Comparison of ENCODE assay signal across 38 cellular contexts in genomic region chr14:41739203-41739602, GRCh38.
"Had no signal": no experiment of that assay in that cellular context is flagged by ENCODE, and none has a peak within 500 bp of the region (broad histone marks: within the 10 kb centered on the region; RNA-seq: fewer than 3 reads in every experiment).

No MANE protein-coding gene starts in this region.

- H3K36me3 ChIP-seq: adrenal gland, ascending aorta, brain microvascular endothelial cell, breast epithelium, cardiac muscle cell had no signal

- H3K36me3 Mint-ChIP-seq: activated naive CD4-positive, alpha-beta T cell treated with anti-CD3 and anti-CD28 coated beads, Interleukin-2, amount 10 ng/mL, durations not matched to agents 7 days and 5 days; activated naive CD8-positive, alpha-beta T cell treated with anti-CD3 and anti-CD28 coated beads, Interleukin-2, amount 10 ng/mL, durations not matched to agents 7 days and 5 days had no signal

- H3K9me3 ChIP-seq: adrenal gland, ascending aorta, body of pancreas, breast epithelium had no signal

- H3K4me1 Mint-ChIP-seq: activated T-helper 17 cell treated with anti-CD3 and anti-CD28 coated beads, Interleukin-2, amount 50 U/mL, for 72 hours; brain had no signal

- H3K9me3 Mint-ChIP-seq: activated T-helper 17 cell treated with anti-CD3 and anti-CD28 coated beads, Interleukin-2, amount 50 U/mL, for 72 hours had no signal

- H3K4me1 ChIP-seq: adrenal gland, ascending aorta, body of pancreas, breast epithelium had no signal

- FAIRE-seq: astrocyte, bronchial epithelial cell had no signal

- DNase-seq: activated effector memory CD4-positive, alpha-beta T cell treated with anti-CD3 and anti-CD28 coated beads, Interleukin-2, amount 50 U/mL, for 16 hours; activated effector memory CD4-positive, alpha-beta T cell treated with Interleukin-2 at 50 U/mL for 16 hours; activated gamma-delta T cell; activated gamma-delta T cell treated with Interleukin-2 at 50 U/mL for 16 hours; activated naive CD4-positive, alpha-beta T cell; activated naive CD4-positive, alpha-beta T cell treated with anti-CD3 and anti-CD28 coated beads for 36 hours; activated naive CD4-positive, alpha-beta T cell treated with anti-CD3 and anti-CD28 coated beads, Interleukin-2, amount 10 ng/mL, durations not matched to agents 7 days and 5 days; activated naive CD4-positive, alpha-beta T cell treated with anti-CD3 and anti-CD28 coated beads, Interleukin-2, amount 50 U/mL, for 16 hours; activated naive CD4-positive, alpha-beta T cell treated with Interleukin-2 at 50 U/mL for 16 hours; activated naive CD8-positive, alpha-beta T cell treated with anti-CD3 and anti-CD28 coated beads for 36 hours; activated naive CD8-positive, alpha-beta T cell treated with anti-CD3 and anti-CD28 coated beads, Interleukin-2, amount 10 ng/mL, durations not matched to agents 7 days and 5 days; activated naive CD8-positive, alpha-beta T cell treated with anti-CD3 and anti-CD28 coated beads, Interleukin-2, amount 50 U/mL, for 24 hours; activated T-cell treated with anti-CD3 and anti-CD28 coated beads, Interleukin-2, amount 50 U/mL, for 24 hours; activated T-cell treated with anti-CD3 and anti-CD28 coated beads, Interleukin-2, amount 50 U/mL, for 4 hours; activated T-cell treated with anti-CD3 and anti-CD28 coated beads, Interleukin-2, amount 50 U/mL, for 48 hours; adrenal gland; amniotic stem cell; amygdala; anterior cingulate cortex; aorta; body of pancreas; brain microvascular endothelial cell; caudate nucleus; central memory CD4-positive, alpha-beta T cell; cerebellar nuclear complex had no signal

- ATAC-seq: activated naive CD4-positive, alpha-beta T cell treated with anti-CD3 and anti-CD28 coated beads, Interleukin-2, amount 50 U/mL, for 72 hours; activated naive CD8-positive, alpha-beta T cell treated with anti-CD3 and anti-CD28 coated beads, Interleukin-2, amount 50 U/mL, for 24 hours; activated T-cell treated with anti-CD3 and anti-CD28 coated beads, Interleukin-2, amount 50 U/mL, for 4 hours; activated T-helper 17 cell treated with anti-CD3 and anti-CD28 coated beads, Interleukin-2, amount 50 U/mL, for 72 hours; body of pancreas had no signal

- H3K4me3 Mint-ChIP-seq: activated naive CD4-positive, alpha-beta T cell treated with anti-CD3 and anti-CD28 coated beads for 36 hours; activated naive CD4-positive, alpha-beta T cell treated with anti-CD3 and anti-CD28 coated beads, Interleukin-2, amount 10 ng/mL, durations not matched to agents 7 days and 5 days; activated naive CD4-positive, alpha-beta T cell treated with anti-CD3 and anti-CD28 coated beads, Interleukin-2, amount 50 U/mL, for 24 hours; activated naive CD8-positive, alpha-beta T cell; activated naive CD8-positive, alpha-beta T cell treated with anti-CD3 and anti-CD28 coated beads for 36 hours; activated naive CD8-positive, alpha-beta T cell treated with anti-CD3 and anti-CD28 coated beads, Interleukin-2, amount 10 ng/mL, durations not matched to agents 7 days and 5 days; activated naive CD8-positive, alpha-beta T cell treated with anti-CD3 and anti-CD28 coated beads, Interleukin-2, amount 50 U/mL, for 24 hours; activated T-cell treated with anti-CD3 and anti-CD28 coated beads, Interleukin-2, amount 50 U/mL, for 24 hours; activated T-cell treated with anti-CD3 and anti-CD28 coated beads, Interleukin-2, amount 50 U/mL, for 4 hours; activated T-helper 1 cell treated with anti-CD3 and anti-CD28 coated beads, Interleukin-12 subunit alpha, Interleukin-12 subunit beta, Interleukin-2, Interleukin-4 antibody, amounts not matched to agents 30 ng/mL and 10 ng/mL and 1 ng/mL, durations not matched to agents 14 hours and 24 hours and 36 hours; activated T-helper 17 cell treated with anti-CD3 and anti-CD28 coated beads, Interleukin-2, amount 50 U/mL, for 72 hours; brain; central memory CD8-positive, alpha-beta T cell had no signal

- H3K27me3 Mint-ChIP-seq: activated naive CD4-positive, alpha-beta T cell treated with anti-CD3 and anti-CD28 coated beads, Interleukin-2, amount 10 ng/mL, durations not matched to agents 7 days and 5 days; activated naive CD8-positive, alpha-beta T cell treated with anti-CD3 and anti-CD28 coated beads, Interleukin-2, amount 10 ng/mL, durations not matched to agents 7 days and 5 days had no signal

- H3K27ac Mint-ChIP-seq: activated naive CD4-positive, alpha-beta T cell treated with anti-CD3 and anti-CD28 coated beads for 36 hours; activated naive CD4-positive, alpha-beta T cell treated with anti-CD3 and anti-CD28 coated beads, Interleukin-2, amount 10 ng/mL, durations not matched to agents 7 days and 5 days; activated naive CD4-positive, alpha-beta T cell treated with anti-CD3 and anti-CD28 coated beads, Interleukin-2, amount 50 U/mL, for 24 hours; activated naive CD4-positive, alpha-beta T cell treated with anti-CD3 and anti-CD28 coated beads, Interleukin-2, amount 50 U/mL, for 72 hours; activated naive CD8-positive, alpha-beta T cell; activated naive CD8-positive, alpha-beta T cell treated with anti-CD3 and anti-CD28 coated beads for 36 hours; activated naive CD8-positive, alpha-beta T cell treated with anti-CD3 and anti-CD28 coated beads, Interleukin-2, amount 10 ng/mL, durations not matched to agents 7 days and 5 days; activated naive CD8-positive, alpha-beta T cell treated with anti-CD3 and anti-CD28 coated beads, Interleukin-2, amount 50 U/mL, for 24 hours; activated T-cell treated with anti-CD3 and anti-CD28 coated beads, Interleukin-2, amount 50 U/mL, for 24 hours; activated T-helper 1 cell treated with anti-CD3 and anti-CD28 coated beads, Interleukin-12 subunit alpha, Interleukin-12 subunit beta, Interleukin-2, Interleukin-4 antibody, amounts not matched to agents 30 ng/mL and 10 ng/mL and 1 ng/mL, durations not matched to agents 14 hours and 24 hours and 36 hours; activated T-helper 17 cell treated with anti-CD3 and anti-CD28 coated beads, Interleukin-2, amount 50 U/mL, for 72 hours; activated T-helper 2 cell treated with anti-CD3 and anti-CD28 coated beads, Interferon-gamma antibody, Interleukin-2, Interleukin-4, amounts not matched to agents 10 μg/mL and 5 μg/mL and 100 μg/mL, durations not matched to agents 14 hours and 24 hours and 36 hours; brain had no signal

- H3K27me3 ChIP-seq: adrenal gland, ascending aorta, body of pancreas, brain microvascular endothelial cell, breast epithelium, cardiac muscle cell had no signal

- H3K27ac ChIP-seq: adrenal gland, ascending aorta, body of pancreas, brain microvascular endothelial cell, breast epithelium, cardiac muscle cell had no signal

- H3K4me3 ChIP-seq: adrenal gland, ascending aorta, body of pancreas, breast epithelium, cardiac muscle cell had no signal
